ENCODE assay signal across 8 cellular contexts in genomic region chr6:157461000-157461915, GRCh38.
A peak's percentile ranks its signal among the peaks of the same experiment; 100 is the strongest.
DNase-seq lines count a peak whose midpoint lies in the region; ATAC-seq lines count a peak whose summit lies in the region.

No MANE protein-coding gene starts in this region.

- ATAC-seq in GM19035 (IDR thresholded peaks at IDR 0.05; ENCODE audit: unreplicated experiment), result peak; percentile 50
- ATAC-seq in HG03175 (IDR thresholded peaks at IDR 0.05; ENCODE audit: unreplicated experiment), result peak; percentile 47
- ATAC-seq in left lobe of liver, result peak; percentile 36

- peak; percentile 31 for DNase-seq in EH (ENCODE audit: low read depth)
- peak; percentile 63 for DNase-seq in activated CD4-positive, alpha-beta memory T cell treated with anti-CD3 and anti-CD28 coated beads, Interleukin-2, amount 10 ng/mL, durations not matched to agents 7 days and 5 days
- no peak for DNase-seq in left lobe of liver (ENCODE audit: low spot score)
- no peak for DNase-seq in T-helper 9 cell
- DNase-seq in NCI-H2227 treated with DMSO at 0.1 percent for 48 hours (lab: John Stamatoyannopoulos, UW), result no peak
- DNase-seq in mucosa of gallbladder (ENCODE audit: low spot score), result no peak

- POLR2A ChIA-PET in activated CD4-positive, alpha-beta memory T cell treated with anti-CD3 and anti-CD28 coated beads, Interleukin-2, amount 10 ng/mL, durations not matched to agents 7 days and 5 days (lab: Charles Lee), result interaction anchor here (1.4 to 2.9 kb wide), 2 partner anchors 75 to 81 kb away, joined by 6 to 8 read pairs; no protein-coding TSS in a partner anchor

- H3K4me3 Mint-ChIP-seq in activated CD4-positive, alpha-beta memory T cell treated with anti-CD3 and anti-CD28 coated beads, Interleukin-2, amount 10 ng/mL, durations not matched to agents 7 days and 5 days, result no peak overlapping the region

- no peaks in the 10 kb centered on the region for H3K9me3 Mint-ChIP-seq in activated CD4-positive, alpha-beta memory T cell treated with anti-CD3 and anti-CD28 coated beads, Interleukin-2, amount 10 ng/mL, durations not matched to agents 7 days and 5 days

- no peaks in the 10 kb centered on the region for H3K27me3 Mint-ChIP-seq in activated CD4-positive, alpha-beta memory T cell treated with anti-CD3 and anti-CD28 coated beads, Interleukin-2, amount 10 ng/mL, durations not matched to agents 7 days and 5 days

- H3K36me3 Mint-ChIP-seq in activated CD4-positive, alpha-beta memory T cell treated with anti-CD3 and anti-CD28 coated beads, Interleukin-2, amount 10 ng/mL, durations not matched to agents 7 days and 5 days (ENCODE audit: low read depth), result peaks cover 6% of the 10 kb centered on the region

- H3K27ac Mint-ChIP-seq in activated CD4-positive, alpha-beta memory T cell treated with anti-CD3 and anti-CD28 coated beads, Interleukin-2, amount 10 ng/mL, durations not matched to agents 7 days and 5 days, result peak overlapping the region; percentile 68

- CTCF ChIA-PET in activated CD4-positive, alpha-beta memory T cell treated with anti-CD3 and anti-CD28 coated beads, Interleukin-2, amount 10 ng/mL, durations not matched to agents 7 days and 5 days (lab: Charles Lee), result no interaction called here

- H3K4me1 Mint-ChIP-seq in activated CD4-positive, alpha-beta memory T cell treated with anti-CD3 and anti-CD28 coated beads, Interleukin-2, amount 10 ng/mL, durations not matched to agents 7 days and 5 days, result peaks cover 63% of the 10 kb centered on the region

Comparison
In these comparisons a context has a peak if more than half of its experiments do, and no peak if none do; other contexts are left out.
1. DNase-seq: peak in EH (single experiment) and activated CD4-positive, alpha-beta memory T cell treated with anti-CD3 and anti-CD28 coated beads, Interleukin-2, amount 10 ng/mL, durations not matched to agents 7 days and 5 days (single experiment); none in left lobe of liver (single experiment), T-helper 9 cell (single experiment), NCI-H2227 treated with DMSO at 0.1 percent for 48 hours (single experiment) and mucosa of gallbladder (single experiment).
2. Peak in every context shown above with its lines, with median percentiles within 50 percentile points of each other: ATAC-seq.